ENCODE assay signal across 10 cellular contexts in the genomic region with DNA sequence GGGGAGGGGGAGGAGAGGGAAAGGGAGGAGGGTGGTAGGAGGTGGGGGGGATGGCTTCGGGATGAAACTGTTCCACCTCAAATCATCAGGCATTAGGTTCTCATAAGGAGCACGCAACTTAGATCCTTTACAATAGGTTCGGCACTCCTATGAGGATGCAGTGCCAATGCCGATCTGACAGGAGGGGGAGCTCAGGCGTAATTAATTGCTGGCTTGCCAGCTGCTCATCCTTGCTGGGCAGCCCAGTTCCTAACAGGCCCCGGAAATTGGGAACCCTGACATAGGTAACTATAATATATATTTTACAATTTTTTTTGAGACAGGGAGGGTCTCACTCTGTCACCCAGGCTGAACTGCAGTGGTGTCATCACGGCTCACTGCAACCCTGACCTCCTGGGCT.
A peak's percentile ranks its signal among the peaks of the same experiment; 100 is the strongest.
DNase-seq lines count a peak whose midpoint lies in the region; ATAC-seq and TF ChIP-seq lines count a peak whose summit lies in the region.
"Had no signal": no experiment of that assay in that cellular context is flagged by ENCODE, and none has a peak within 500 bp of the region (broad histone marks: within the 10 kb centered on the region; RNA-seq: fewer than 3 reads in every experiment).

No MANE protein-coding gene starts in this region.

- dilution Hi-C loops in mammary epithelial cell (cut with HindIII; ENCODE audit: low sequenced_read_pairs), result no loop called here

- no peaks in the 10 kb centered on the region for H3K36me3 Mint-ChIP-seq in Caco-2 (ENCODE audit: insufficient read depth, unreplicated experiment)
- H3K36me3 Mint-ChIP-seq in T-helper 2 cell treated with Interferon-gamma antibody and Interleukin-4, amounts not matched to agents 5 μg/mL and 100 μg/mL, for 36 hours (ENCODE audit: low read depth), result no peaks in the 10 kb centered on the region
- H3K36me3 Mint-ChIP-seq in naive thymus-derived CD8-positive, alpha-beta T cell, result no peaks in the 10 kb centered on the region

- ATAC-seq in lower lobe of right lung, result no peak
- no peak for ATAC-seq in HG03432 (IDR thresholded peaks at IDR 0.05; ENCODE audit: unreplicated experiment)
- ATAC-seq in naive thymus-derived CD8-positive, alpha-beta T cell, result no peak
- ATAC-seq: activated naive CD8-positive, alpha-beta T cell treated with anti-CD3 and anti-CD28 coated beads, Interleukin-2, amount 50 U/mL, for 24 hours had no signal

- H3K4me3 ChIP-seq in Caco-2 (ENCODE audit: low read depth, low read length) (no peak overlapping the region), mammary epithelial cell (replicated peaks in 1 of 3; ENCODE audit: insufficient read depth in 1 of 3, low read depth in 2 of 3, low read length in 3 of 3) (no peak overlapping the region), lower lobe of right lung (no peak overlapping the region)
- H3K4me3 ChIP-seq: HAP-1 had no signal

- peak; percentile 66 for TF ChIP-seq RAD21 in Ishikawa (IDR thresholded peaks at IDR 0.05; ENCODE audit: low read depth)

- H3K4me2 ChIP-seq in mammary epithelial cell (ENCODE audit: insufficient read depth, low read depth, low read length), result no peak overlapping the region

- H3K4me1 ChIP-seq in Caco-2, result no peaks in the 10 kb centered on the region; the same call in 1 of the 2 replicates
- no peaks in the 10 kb centered on the region for H3K4me1 ChIP-seq in mammary epithelial cell (ENCODE audit: insufficient read depth, low read length)
- H3K4me1 ChIP-seq in lower lobe of right lung, result no peaks in the 10 kb centered on the region
- H3K4me1 ChIP-seq: HAP-1 had no signal

- H3K9ac ChIP-seq in mammary epithelial cell (ENCODE audit: insufficient read depth, low read length), result no peak overlapping the region

- H3K27ac ChIP-seq in mammary epithelial cell (ENCODE audit: insufficient read depth, low read depth, low read length) (no peak overlapping the region), lower lobe of right lung (no peak overlapping the region)

- no peaks in the 10 kb centered on the region for H3K36me3 ChIP-seq in Caco-2 (ENCODE audit: control insufficient read depth, insufficient read depth, low read length)
- no peaks in the 10 kb centered on the region for H3K36me3 ChIP-seq in mammary epithelial cell (ENCODE audit: insufficient read depth, low read length)
- H3K36me3 ChIP-seq in lower lobe of right lung, result no peaks in the 10 kb centered on the region
- H3K36me3 ChIP-seq: HAP-1 had no signal

- POLR2A ChIA-PET in Caco-2 (lab: Charles Lee), result no interaction called here
- POLR2A ChIA-PET in naive thymus-derived CD8-positive, alpha-beta T cell (lab: Charles Lee), result no interaction called here

- 50% methylated on average over 1 of the region's 7 CpGs for WGBS in mammary epithelial cell (ENCODE audit: low coverage, missing lambda C conversion rate)

- H3K27me3 Mint-ChIP-seq in Caco-2 (ENCODE audit: insufficient read depth, unreplicated experiment), result peaks cover 8% of the 10 kb centered on the region
- H3K27me3 Mint-ChIP-seq in T-helper 2 cell treated with Interferon-gamma antibody and Interleukin-4, amounts not matched to agents 5 μg/mL and 100 μg/mL, for 36 hours (ENCODE audit: low read depth), result peaks cover 26% of the 10 kb centered on the region
- H3K27me3 Mint-ChIP-seq in naive thymus-derived CD8-positive, alpha-beta T cell, result peaks cover 2 to 15% (median 5%) of the 10 kb centered on the region in 5 donors

- CTCF ChIA-PET in Caco-2 (lab: Charles Lee), result interaction anchor here (0.9 to 3.0 kb wide), 4 partner anchors 157 to 227 kb away, joined by 3 to 66 read pairs (median 6); a partner anchor contains a TSS
- CTCF ChIA-PET in mammary epithelial cell (lab: Charles Lee; ENCODE audit: low non-redundant PET), result interaction anchor here (0.7 to 1.2 kb wide), 2 partner anchors 158 to 408 kb away, joined by 4 to 6 read pairs; no protein-coding TSS in a partner anchor

- BruUV-seq in Caco-2 (replicated peaks; lab: Mats Ljungman, UMichigan) (no TSS peak), mammary epithelial cell (replicated peaks; lab: Mats Ljungman, UMichigan) (no TSS peak)

- no peak for TF ChIP-seq EP300 in Ishikawa (IDR thresholded peaks at IDR 0.05; ENCODE audit: borderline replicate concordance)

- in situ Hi-C loops in mammary epithelial cell (cut with MboI; ENCODE audit: low sequenced_read_pairs in 2 of 2), result loop anchor here (5.0 to 10.0 kb wide), 3 partner anchors 155 to 1775 kb away; no protein-coding TSS in a partner anchor

- no peak overlapping the region for H3K27ac Mint-ChIP-seq in Caco-2 (ENCODE audit: unreplicated experiment)
- H3K27ac Mint-ChIP-seq in T-helper 2 cell treated with Interferon-gamma antibody and Interleukin-4, amounts not matched to agents 5 μg/mL and 100 μg/mL, for 36 hours, result no peak overlapping the region
- no peak overlapping the region for H3K27ac Mint-ChIP-seq in naive thymus-derived CD8-positive, alpha-beta T cell
- H3K27ac Mint-ChIP-seq: activated naive CD8-positive, alpha-beta T cell treated with anti-CD3 and anti-CD28 coated beads, Interleukin-2, amount 50 U/mL, for 24 hours had no signal

- TF ChIP-seq CTCF in Caco-2 (IDR thresholded peaks at IDR 0.05; ENCODE audit: insufficient read depth in 1 of 2, low read depth in 1 of 2, low read length in 1 of 2, severe bottlenecking in 1 of 2, unreplicated experiment in 1 of 2) (peak; percentile 54 to 78), mammary epithelial cell (conservative IDR thresholded peaks at IDR 0.05 in 1 of 2, IDR thresholded peaks at IDR 0.05 in 1 of 2; ENCODE audit: extremely low read depth in 1 of 2, insufficient read depth in 1 of 2, low read depth in 1 of 2, low read length in 2 of 2) (peak in 1 of 2 donors; percentile 40), lower lobe of right lung (IDR thresholded peaks at IDR 0.05) (peak; percentile 31)

- intact Hi-C loops in Caco-2 (cut with micrococcal nuclease; ENCODE audit: unreplicated experiment) (loop anchor here (1.0 to 10.0 kb wide), 6 partner anchors 12 to 518 kb away; no protein-coding TSS in a partner anchor), mammary epithelial cell (cut with micrococcal nuclease) (loop anchor here (1.0 to 10.0 kb wide), 5 partner anchors 158 to 1343 kb away; no protein-coding TSS in a partner anchor), lower lobe of right lung (cut with DNase I) (loop anchor here (5.0 kb wide), 1 partner anchor 158 kb away; no protein-coding TSS in a partner anchor)

- H3K4me3 Mint-ChIP-seq in Caco-2 (ENCODE audit: unreplicated experiment), result no peak overlapping the region
- H3K4me3 Mint-ChIP-seq in T-helper 2 cell treated with Interferon-gamma antibody and Interleukin-4, amounts not matched to agents 5 μg/mL and 100 μg/mL, for 36 hours, result no peak overlapping the region
- no peak overlapping the region for H3K4me3 Mint-ChIP-seq in naive thymus-derived CD8-positive, alpha-beta T cell
- H3K4me3 Mint-ChIP-seq: activated naive CD8-positive, alpha-beta T cell treated with anti-CD3 and anti-CD28 coated beads, Interleukin-2, amount 50 U/mL, for 24 hours had no signal

- no peak overlapping the region for H2AFZ ChIP-seq in mammary epithelial cell (ENCODE audit: low read depth, low read length)

- H3K79me2 ChIP-seq in mammary epithelial cell (ENCODE audit: insufficient read depth, low read length), result no peaks in the 10 kb centered on the region

- no peaks in the 10 kb centered on the region for H4K20me1 ChIP-seq in mammary epithelial cell (ENCODE audit: insufficient read depth, low read length)

- H3K9me3 Mint-ChIP-seq in Caco-2 (ENCODE audit: unreplicated experiment), result no peaks in the 10 kb centered on the region
- no peaks in the 10 kb centered on the region for H3K9me3 Mint-ChIP-seq in T-helper 2 cell treated with Interferon-gamma antibody and Interleukin-4, amounts not matched to agents 5 μg/mL and 100 μg/mL, for 36 hours
- H3K9me3 Mint-ChIP-seq in naive thymus-derived CD8-positive, alpha-beta T cell, result peaks cover 0 to 2% (median 0%) of the 10 kb centered on the region in 9 donors
- H3K9me3 Mint-ChIP-seq: activated naive CD8-positive, alpha-beta T cell treated with anti-CD3 and anti-CD28 coated beads, Interleukin-2, amount 50 U/mL, for 24 hours had no signal

- H3K9me3 ChIP-seq in Caco-2 (no peaks in the 10 kb centered on the region), mammary epithelial cell (replicated peaks; ENCODE audit: insufficient read depth, low read length) (no peaks in the 10 kb centered on the region), lower lobe of right lung (no peaks in the 10 kb centered on the region)
- H3K9me3 ChIP-seq: HAP-1 had no signal

- H3K27me3 ChIP-seq in Caco-2 (replicated peaks; ENCODE audit: control insufficient read depth, insufficient read depth, low read length), result no peaks in the 10 kb centered on the region
- no peaks in the 10 kb centered on the region for H3K27me3 ChIP-seq in mammary epithelial cell (ENCODE audit: insufficient read depth, low read length)
- peaks cover 25% of the 10 kb centered on the region for H3K27me3 ChIP-seq in lower lobe of right lung (ENCODE audit: low read depth)

- H3K4me1 Mint-ChIP-seq in Caco-2 (ENCODE audit: low read depth, unreplicated experiment), result peaks cover 15% of the 10 kb centered on the region
- peaks cover 5% of the 10 kb centered on the region for H3K4me1 Mint-ChIP-seq in T-helper 2 cell treated with Interferon-gamma antibody and Interleukin-4, amounts not matched to agents 5 μg/mL and 100 μg/mL, for 36 hours (ENCODE audit: low read depth)
- peaks cover 4 to 8% (median 6%) of the 10 kb centered on the region in 4 donors for H3K4me1 Mint-ChIP-seq in naive thymus-derived CD8-positive, alpha-beta T cell

- DNase-seq in Caco-2 (peak; percentile 71 to 76), mammary epithelial cell (peak; percentile 17), lower lobe of right lung (no peak), NAMALWA (ENCODE audit: low spot score) (no peak)
- DNase-seq in T-helper 2 cell treated with Interferon-gamma antibody and Interleukin-4, amounts not matched to agents 5 μg/mL and 100 μg/mL, for 36 hours (ENCODE audit: low spot score), result no peak
- DNase-seq in naive thymus-derived CD8-positive, alpha-beta T cell, result no peak
- DNase-seq: activated naive CD8-positive, alpha-beta T cell treated with anti-CD3 and anti-CD28 coated beads, Interleukin-2, amount 50 U/mL, for 24 hours had no signal

TF ChIP-seq in Ishikawa, 13 proteins besides CTCF, POLR2A, EP300 and RAD21:
- TF ChIP-seq YY1 (IDR thresholded peaks at IDR 0.05; ENCODE audit: low read depth), result no peak
- TF ChIP-seq, protein P1, sequence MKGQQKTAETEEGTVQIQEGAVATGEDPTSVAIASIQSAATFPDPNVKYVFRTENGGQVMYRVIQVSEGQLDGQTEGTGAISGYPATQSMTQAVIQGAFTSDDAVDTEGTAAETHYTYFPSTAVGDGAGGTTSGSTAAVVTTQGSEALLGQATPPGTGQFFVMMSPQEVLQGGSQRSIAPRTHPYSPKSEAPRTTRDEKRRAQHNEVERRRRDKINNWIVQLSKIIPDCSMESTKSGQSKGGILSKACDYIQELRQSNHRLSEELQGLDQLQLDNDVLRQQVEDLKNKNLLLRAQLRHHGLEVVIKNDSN (IDR thresholded peaks at IDR 0.05), result no peak
- no peak for TF ChIP-seq EGR1 (IDR thresholded peaks at IDR 0.05)
- TF ChIP-seq ZBTB7A (IDR thresholded peaks at IDR 0.05; ENCODE audit: low read depth), result no peak
TF ChIP-seq in Ishikawa: peak in this region for 0.

Comparison
In these comparisons a context has a peak if more than half of its experiments do, and no peak if none do; other contexts are left out.
1. DNase-seq: peak in Caco-2 (2 of 2) and mammary epithelial cell (single experiment); none in lower lobe of right lung (single experiment), T-helper 2 cell treated with Interferon-gamma antibody and Interleukin-4, amounts not matched to agents 5 μg/mL and 100 μg/mL, for 36 hours (single experiment), naive thymus-derived CD8-positive, alpha-beta T cell (0 of 10) and NAMALWA (single experiment).